ENCODE assay signal across 9 cellular contexts in the genomic region with DNA sequence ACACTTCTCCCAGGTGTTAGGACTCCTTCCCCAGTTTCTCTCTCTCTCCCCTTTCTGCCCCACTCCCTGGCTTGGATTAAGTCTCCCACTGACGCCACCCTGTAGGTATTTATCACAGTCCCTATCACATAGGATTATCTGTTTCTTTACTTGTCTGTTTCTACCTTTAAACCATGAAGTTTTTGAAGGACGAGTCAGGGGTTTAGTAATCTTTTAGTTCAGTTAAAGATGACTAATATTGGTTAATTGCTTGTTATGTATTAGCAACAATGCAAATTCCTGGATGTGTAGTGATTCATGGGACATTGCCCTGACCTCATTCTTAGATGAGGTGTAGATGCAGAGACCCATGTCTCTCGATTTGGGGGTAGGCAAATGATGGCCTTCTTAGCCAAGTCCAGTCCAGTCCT. TPM values are rescaled to one million over a fixed set of nuclear protein-coding genes. Genes with fewer than 3 reads are reported as not detected.
DNase-seq lines count a peak whose midpoint lies in the region; TF ChIP-seq lines count a peak whose summit lies in the region.
"Had no signal": no experiment of that assay in that cellular context is flagged by ENCODE, and none has a peak within 500 bp of the region (broad histone marks: within the 10 kb centered on the region; RNA-seq: fewer than 3 reads in every experiment).

No MANE protein-coding gene starts in this region.

- H3K27me3 ChIP-seq in tibial nerve = no peaks in the 10 kb centered on the region
- H3K27me3 ChIP-seq in adrenal gland = no peaks in the 10 kb centered on the region
- no peaks in the 10 kb centered on the region for H3K27me3 ChIP-seq in ovary

- TF ChIP-seq CTCF in tibial nerve (IDR thresholded peaks at IDR 0.05) (no peak), adrenal gland (IDR thresholded peaks at IDR 0.05) (no peak), ovary (IDR thresholded peaks at IDR 0.05) (no peak)

- peaks cover 0 to 9% (median 0%) of the 10 kb centered on the region in 3 donors for H3K36me3 ChIP-seq in tibial nerve
- no peaks in the 10 kb centered on the region for H3K36me3 ChIP-seq in adrenal gland (replicated peaks in 1 of 2)
- H3K36me3 ChIP-seq in ovary = no peaks in the 10 kb centered on the region

- TF ChIP-seq EP300 in tibial nerve (IDR thresholded peaks at IDR 0.05) (no peak), ovary (IDR thresholded peaks at IDR 0.05) (no peak)

- intact Hi-C loops in adrenal gland (cut with DNase I) (loop anchor here in 1 of 2 donors (10.0 kb wide), 1 partner anchor 45 kb away; no protein-coding TSS in a partner anchor), ovary (cut with DNase I) (loop anchor here in 3 of 4 donors (10.0 kb wide), 2 partner anchors 45 to 65 kb away; no protein-coding TSS in a partner anchor)

- peak overlapping the region in 1 of 4 donors; percentile 95 for H3K4me3 ChIP-seq in tibial nerve
- H3K4me3 ChIP-seq in adrenal gland = no peak overlapping the region
- H3K4me3 ChIP-seq in ovary = no peak overlapping the region
- H3K4me3 ChIP-seq: lung had no signal

- H3K9me3 ChIP-seq in tibial nerve (no peaks in the 10 kb centered on the region), adrenal gland (replicated peaks in 1 of 3) (no peaks in the 10 kb centered on the region), ovary (no peaks in the 10 kb centered on the region)

- peak; percentile 15 for DNase-seq in SIG-M5 treated with dmso at 0.1 percent for 504 hours (lab: John Stamatoyannopoulos, UW; ENCODE audit: unreplicated experiment)
- no peak for DNase-seq in SIG-M5 (lab: John Stamatoyannopoulos, UW)
- peak; percentile 81 for DNase-seq in amniotic epithelial cell (ENCODE audit: low read depth)
- peak; percentile 77 for DNase-seq in glomerular visceral epithelial cell (ENCODE audit: extremely low spot score)
- no peak for DNase-seq in tibial nerve (ENCODE audit: low spot score in 2 of 2)
- DNase-seq in NCI-H1092 (lab: John Stamatoyannopoulos, UW) = no peak
- no peak for DNase-seq in adrenal gland
- no peak for DNase-seq in ovary

- H3K27ac ChIP-seq in tibial nerve = peak overlapping the region; percentile 11 to 100 (median 60)
- peak overlapping the region in 1 of 5 donors; percentile 28 for H3K27ac ChIP-seq in adrenal gland
- H3K27ac ChIP-seq in ovary = no peak overlapping the region

- WGBS in tibial nerve, 2 donors = 39 to 53% methylated on average over 3 of the region's 3 CpGs
- 44 to 58% (median 54%) methylated on average over 3 of the region's 3 CpGs for WGBS in adrenal gland, 4 donors
- 59% methylated on average over 3 of the region's 3 CpGs for WGBS in ovary, 3 donors

- TF ChIP-seq POLR2A in tibial nerve (IDR thresholded peaks at IDR 0.05) = no peak
- TF ChIP-seq POLR2A in adrenal gland (IDR thresholded peaks at IDR 0.05) = no peak
- TF ChIP-seq POLR2A in ovary (IDR thresholded peaks at IDR 0.05) = no peak

- H3K4me1 ChIP-seq in tibial nerve (peaks cover 0 to 85% (median 34%) of the 10 kb centered on the region in 4 donors), adrenal gland (replicated peaks in 1 of 2) (peaks cover 11 to 78% of the 10 kb centered on the region in 2 donors), ovary (ENCODE audit: insufficient read depth) (peaks cover 10% of the 10 kb centered on the region)

RNA-seq across cellular contexts. Expression of a gene that starts 6.4 kb away (rescaled TPM):
- total RNA-seq in tibial nerve (100 to 1,000 TPM; 288 to 318 (median 304) TPM), adrenal gland (100 to 1,000 TPM in 2 of 8 donors, 10 to 100 TPM in 6; 65.3 to 110 (median 82.8) TPM), ovary (10 to 100 TPM; 59.9 to 97.3 (median 85.2) TPM)
- polyA plus RNA-seq in adrenal gland (10 to 100 TPM; 12.3 to 49.8 (median 17.5) TPM), ovary (100 to 1,000 TPM in 1 of 2 donors, 10 to 100 TPM in 1; 51.3 to 205 TPM)

Comparison
In these comparisons a context has a peak if more than half of its experiments do, and no peak if none do; other contexts are left out.
1. DNase-seq: peak in SIG-M5 treated with dmso at 0.1 percent for 504 hours (single experiment), amniotic epithelial cell (single experiment) and glomerular visceral epithelial cell (single experiment); none in SIG-M5 (single experiment), tibial nerve (0 of 2), NCI-H1092 (single experiment), adrenal gland (0 of 7) and ovary (0 of 5).
2. H3K27ac ChIP-seq: peak in tibial nerve (4 of 4); none in ovary (0 of 2).